12 cellular contexts compared by ENCODE assay signal in genomic region chr21:33286600-33287456, GRCh38. TPM values are rescaled to one million over a fixed set of nuclear protein-coding genes. Genes with fewer than 3 reads are reported as not detected.
DNase-seq lines count a peak whose midpoint lies in the region; ATAC-seq and TF ChIP-seq lines count a peak whose summit lies in the region.
"Had no signal": no experiment of that assay in that cellular context is flagged by ENCODE, and none has a peak within 500 bp of the region (broad histone marks: within the 10 kb centered on the region; RNA-seq: fewer than 3 reads in every experiment).

No MANE protein-coding gene starts in this region.

- ATAC-seq in GM18873 (IDR thresholded peaks at IDR 0.05; ENCODE audit: low FRiP score, unreplicated experiment) = no peak

- H4K8ac ChIP-seq in mesenchymal stem cell (ENCODE audit: low read length) = no peak overlapping the region

- no peak overlapping the region for H3K4ac ChIP-seq in mesenchymal stem cell (ENCODE audit: low read depth in 1 of 2, low read length in 2 of 2)

- no peak overlapping the region for H3K23ac ChIP-seq in mesenchymal stem cell (ENCODE audit: low read length in 2 of 2)

- H3K4me1 ChIP-seq in mesenchymal stem cell (ENCODE audit: control insufficient read depth, insufficient read depth, low read depth, low read length) (peaks cover 17% of the 10 kb centered on the region), uterus (peaks cover 0 to 6% of the 10 kb centered on the region in 2 donors)

- peak; percentile 30 for DNase-seq in activated effector memory CD4-positive, alpha-beta T cell treated with anti-CD3 and anti-CD28 coated beads, Interleukin-2, amount 50 U/mL, for 16 hours
- no peak for DNase-seq in activated effector memory CD4-positive, alpha-beta T cell treated with Interleukin-2 at 50 U/mL for 16 hours
- DNase-seq in coronary artery (ENCODE audit: low spot score) = no peak
- DNase-seq in mesenchymal stem cell = peak; percentile 3
- DNase-seq in uterus = peak; percentile 36 to 63
- no peak for DNase-seq in T-helper 2 cell
- no peak for DNase-seq in OCI-M2 (lab: John Stamatoyannopoulos, UW; ENCODE audit: unreplicated experiment)
- DNase-seq: activated gamma-delta T cell treated with Interleukin-2 at 50 U/mL for 16 hours; NCI-H82; stimulated activated CD4-positive, alpha-beta T cell treated with anti-CD3 and anti-CD28 coated beads, Interleukin-12 subunit alpha, Interleukin-12 subunit beta, amount 100 ng/mL, for 4 hours had no signal

- H3K14ac ChIP-seq in mesenchymal stem cell (ENCODE audit: low read length in 2 of 2) = no peak overlapping the region

- H3K4me3 ChIP-seq in coronary artery (peak overlapping the region; percentile 8), mesenchymal stem cell (ENCODE audit: insufficient read depth in 1 of 2, low read depth in 1 of 2, low read length in 2 of 2) (no peak overlapping the region), uterus (no peak overlapping the region)

- no peak overlapping the region for H2BK5ac ChIP-seq in mesenchymal stem cell (ENCODE audit: low read depth, low read length, poor library complexity, severe bottlenecking)

- no peaks in the 10 kb centered on the region for H3K27me3 ChIP-seq in mesenchymal stem cell (ENCODE audit: control insufficient read depth in 1 of 2, insufficient read depth in 1 of 2, low read length in 2 of 2)
- no peaks in the 10 kb centered on the region for H3K27me3 ChIP-seq in uterus

- no peak overlapping the region for H2BK15ac ChIP-seq in mesenchymal stem cell (ENCODE audit: low read depth, poor library complexity, severe bottlenecking)

- H2AFZ ChIP-seq in mesenchymal stem cell (ENCODE audit: low read depth, low read length) = no peak overlapping the region

- no peaks in the 10 kb centered on the region for H3K9me3 ChIP-seq in mesenchymal stem cell (ENCODE audit: control insufficient read depth, low read length)
- H3K9me3 ChIP-seq in uterus = no peaks in the 10 kb centered on the region

- no peak overlapping the region for H2BK12ac ChIP-seq in mesenchymal stem cell (ENCODE audit: low read length in 2 of 2)

- intact Hi-C loops in uterus (cut with DNase I; ENCODE audit: low total_unique reads) = no loop called here

- TF ChIP-seq POLR2A in uterus (IDR thresholded peaks at IDR 0.05) = no peak

- H3K36me3 ChIP-seq in mesenchymal stem cell (ENCODE audit: control insufficient read depth in 1 of 2, insufficient read depth in 2 of 2, low read depth in 1 of 2, low read length in 2 of 2) (peaks cover 41 to 65% of the 10 kb centered on the region in 2 experiments), uterus (no peaks in the 10 kb centered on the region)

- 91% methylated on average over 9 of the region's 15 CpGs for WGBS in mesenchymal stem cell

- no peak overlapping the region for H3K18ac ChIP-seq in mesenchymal stem cell (ENCODE audit: low read depth in 1 of 2, low read length in 2 of 2)

- H3K9ac ChIP-seq in mesenchymal stem cell (ENCODE audit: low read length) = peak overlapping the region; percentile 74

- H2BK120ac ChIP-seq in mesenchymal stem cell (ENCODE audit: low read depth, low read length) = no peak overlapping the region

- no peak overlapping the region for H3K4me2 ChIP-seq in mesenchymal stem cell (ENCODE audit: low read length, poor library complexity, severe bottlenecking)

- no peaks in the 10 kb centered on the region for H3K79me1 ChIP-seq in mesenchymal stem cell (replicated peaks; ENCODE audit: low read length, poor library complexity, severe bottlenecking)

- H2AK5ac ChIP-seq in mesenchymal stem cell (ENCODE audit: low read length, severe bottlenecking) = peak overlapping the region; percentile 39

- H3K27ac ChIP-seq in coronary artery (peak overlapping the region; percentile 43 to 84), mesenchymal stem cell (ENCODE audit: low read length, poor library complexity, severe bottlenecking) (peak overlapping the region; percentile 45), uterus (peak overlapping the region; percentile 83 to 84)
- H3K27ac ChIP-seq: C4-2B had no signal

- H4K91ac ChIP-seq in mesenchymal stem cell (ENCODE audit: low read length) = no peak overlapping the region

- no peak for TF ChIP-seq CTCF in coronary artery (IDR thresholded peaks at IDR 0.05)
- TF ChIP-seq CTCF in uterus (IDR thresholded peaks at IDR 0.05) = no peak

RNA-seq across cellular contexts. Expression of gene IL10RB, which starts 20.7 kb away (rescaled TPM):
- polyA plus RNA-seq in mesenchymal stem cell (2013, experiment 1 of 2) = 30.1 TPM
- polyA plus RNA-seq in mesenchymal stem cell (2013, experiment 2 of 2) = 31.4 TPM
- 10 to 100 TPM; 17.9 to 45.5 (median 27.7) TPM for total RNA-seq in uterus

RNA-seq across cellular contexts. Expression of gene IFNAR1, which starts 37.9 kb away (rescaled TPM):
- 40.6 TPM for polyA plus RNA-seq in mesenchymal stem cell (2013, experiment 1 of 2)
- polyA plus RNA-seq in mesenchymal stem cell (2013, experiment 2 of 2) = 40.4 TPM
- 100 to 1,000 TPM in 1 of 4 donors, 10 to 100 TPM in 3; 26.8 to 115 (median 39.3) TPM for total RNA-seq in uterus

RNA-seq across cellular contexts. Expression of gene IFNAR2, which starts 57.1 kb away (rescaled TPM):
- 16.9 TPM for polyA plus RNA-seq in mesenchymal stem cell (2013, experiment 1 of 2)
- 17.9 TPM for polyA plus RNA-seq in mesenchymal stem cell (2013, experiment 2 of 2)
- total RNA-seq in uterus = 10 to 100 TPM in 3 of 4 donors, 1 to 10 TPM in 1; 2.4 to 38.4 (median 24.4) TPM

Comparison
In these comparisons a context has a peak if more than half of its experiments do, and no peak if none do; other contexts are left out.
1. DNase-seq: peak in activated effector memory CD4-positive, alpha-beta T cell treated with anti-CD3 and anti-CD28 coated beads, Interleukin-2, amount 50 U/mL, for 16 hours (single experiment), mesenchymal stem cell (single experiment) and uterus (2 of 2); none in activated effector memory CD4-positive, alpha-beta T cell treated with Interleukin-2 at 50 U/mL for 16 hours (single experiment), coronary artery (single experiment), T-helper 2 cell (0 of 5) and OCI-M2 (single experiment).
2. Peak in every context shown above with its lines, with median percentiles within 50 percentile points of each other: H3K27ac ChIP-seq.